ENCODE assay signal across 26 cellular contexts in the genomic region with DNA sequence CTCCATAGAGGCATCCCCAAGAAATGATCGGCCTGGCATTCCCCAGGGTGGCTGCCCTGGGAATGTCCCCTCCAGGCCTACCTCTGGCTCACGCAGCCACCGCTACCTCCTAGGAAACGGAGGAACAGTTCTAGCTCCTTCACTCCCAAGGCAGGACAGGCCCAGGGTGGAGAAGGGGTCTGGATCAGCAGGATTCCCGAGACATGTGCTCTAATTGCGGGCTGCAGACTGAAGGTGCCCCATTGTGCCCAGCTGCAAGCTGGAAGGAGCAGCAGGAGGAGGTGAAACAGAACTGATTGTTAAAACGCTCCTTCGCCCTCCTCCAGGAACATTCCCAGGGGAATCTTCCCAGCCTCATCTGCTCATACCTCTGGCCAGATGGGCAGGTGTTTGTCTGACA. TPM values are rescaled to one million over a fixed set of nuclear protein-coding genes. Genes with fewer than 3 reads are reported as not detected.
"Had no signal": no experiment of that assay in that cellular context is flagged by ENCODE, and none has a peak within 500 bp of the region (broad histone marks: within the 10 kb centered on the region; RNA-seq: fewer than 3 reads in every experiment).

No MANE protein-coding gene starts in this region.

- DNase-seq: activated CD4-positive, alpha-beta T cell treated with anti-CD3 and anti-CD28 coated beads for 4 hours; activated CD4-positive, alpha-beta T cell treated with anti-CD3 and anti-CD28 coated beads, Interleukin-2, amount 50 U/mL, for 4 hours; activated naive CD4-positive, alpha-beta T cell; activated T-cell treated with anti-CD3 and anti-CD28 coated beads for 4 hours; activated T-cell treated with anti-CD3 and anti-CD28 coated beads, Interleukin-2, amount 50 U/mL, for 72 hours; central memory CD4-positive, alpha-beta T cell; foreskin fibroblast; heart left ventricle; left lung; mucosa of descending colon; stimulated activated CD4-positive, alpha-beta T cell treated with anti-CD3 and anti-CD28 coated beads, Interleukin-12 subunit alpha, Interleukin-12 subunit beta, amount 100 ng/mL, for 4 hours; stimulated activated CD4-positive, alpha-beta T cell treated with anti-CD3 and anti-CD28 coated beads, Interleukin-4, amount 100 ng/mL, for 1 hour; stimulated activated naive CD8-positive, alpha-beta T cell treated with anti-CD3 and anti-CD28 coated beads, Interleukin-15, Interleukin-2, amounts not matched to agents 100 U/mL and 50 U/mL, for 24 hours; trophoblast cell had no signal

- H3K4me3 ChIP-seq: breast epithelium, heart left ventricle, left lung, lung, mucosa of descending colon, skin epidermis, thoracic aorta had no signal

- H3K27ac ChIP-seq: breast epithelium, heart left ventricle, left lung, skin epidermis, thoracic aorta had no signal

- H3K4me3 Mint-ChIP-seq: activated T-cell treated with anti-CD3 and anti-CD28 coated beads, Interleukin-2, amount 50 U/mL, for 72 hours; natural killer cell treated with Interleukin-12 subunit alpha and Interleukin-12 subunit beta and Interleukin-15 and Interleukin-18, amount 100 ng/mL, for 72 hours had no signal

- H3K27ac Mint-ChIP-seq: activated naive CD4-positive, alpha-beta T cell treated with anti-CD3 and anti-CD28 coated beads, Interleukin-2, amount 50 U/mL, for 72 hours; activated T-cell treated with anti-CD3 and anti-CD28 coated beads, Interleukin-2, amount 50 U/mL, for 72 hours; natural killer cell treated with Interleukin-12 subunit alpha and Interleukin-12 subunit beta and Interleukin-15 and Interleukin-18, amount 100 ng/mL, for 72 hours; progenitor cell of endocrine pancreas had no signal

- H3K36me3 ChIP-seq: breast epithelium, heart left ventricle, left lung, thoracic aorta had no signal

- ATAC-seq: activated naive CD4-positive, alpha-beta T cell treated with anti-CD3 and anti-CD28 coated beads, Interleukin-2, amount 50 U/mL, for 72 hours; activated T-cell treated with anti-CD3 and anti-CD28 coated beads, Interleukin-2, amount 50 U/mL, for 72 hours; esophagus mucosa; heart left ventricle; left lung; mucosa of descending colon; natural killer cell treated with Interleukin-12 subunit alpha and Interleukin-12 subunit beta and Interleukin-15 and Interleukin-18, amount 100 ng/mL, for 72 hours; sciatic nerve; stimulated activated naive CD8-positive, alpha-beta T cell treated with anti-CD3 and anti-CD28 coated beads, Interleukin-15, Interleukin-2, amounts not matched to agents 100 U/mL and 50 U/mL, for 24 hours had no signal

- H3K27me3 ChIP-seq: breast epithelium, heart left ventricle, left lung had no signal

- H3K36me3 Mint-ChIP-seq: activated naive CD4-positive, alpha-beta T cell treated with anti-CD3 and anti-CD28 coated beads, Interleukin-2, amount 50 U/mL, for 72 hours; natural killer cell treated with Interleukin-12 subunit alpha and Interleukin-12 subunit beta and Interleukin-15 and Interleukin-18, amount 100 ng/mL, for 72 hours had no signal

- H3K4me1 ChIP-seq: breast epithelium, heart left ventricle, left lung had no signal

- H3K9me3 Mint-ChIP-seq: natural killer cell treated with Interleukin-12 subunit alpha and Interleukin-12 subunit beta and Interleukin-15 and Interleukin-18, amount 100 ng/mL, for 72 hours had no signal

- H3K9me3 ChIP-seq: breast epithelium, heart left ventricle, left lung, mucosa of descending colon, thoracic aorta had no signal

RNA-seq across cellular contexts. Expression of gene SCNN1G, which starts 40.8 kb away (rescaled TPM):
- total RNA-seq: activated naive CD4-positive, alpha-beta T cell treated with anti-CD3 and anti-CD28 coated beads, Interleukin-2, amount 50 U/mL, for 72 hours; activated T-cell treated with anti-CD3 and anti-CD28 coated beads, Interleukin-2, amount 50 U/mL, for 72 hours; myocyte; natural killer cell treated with Interleukin-12 subunit alpha and Interleukin-12 subunit beta and Interleukin-15 and Interleukin-18, amount 100 ng/mL, for 72 hours; osteoblast; renal cortical epithelial cell; sciatic nerve; thoracic aorta had no signal
